ENCODE assay signal across 8 cellular contexts in the genomic region with DNA sequence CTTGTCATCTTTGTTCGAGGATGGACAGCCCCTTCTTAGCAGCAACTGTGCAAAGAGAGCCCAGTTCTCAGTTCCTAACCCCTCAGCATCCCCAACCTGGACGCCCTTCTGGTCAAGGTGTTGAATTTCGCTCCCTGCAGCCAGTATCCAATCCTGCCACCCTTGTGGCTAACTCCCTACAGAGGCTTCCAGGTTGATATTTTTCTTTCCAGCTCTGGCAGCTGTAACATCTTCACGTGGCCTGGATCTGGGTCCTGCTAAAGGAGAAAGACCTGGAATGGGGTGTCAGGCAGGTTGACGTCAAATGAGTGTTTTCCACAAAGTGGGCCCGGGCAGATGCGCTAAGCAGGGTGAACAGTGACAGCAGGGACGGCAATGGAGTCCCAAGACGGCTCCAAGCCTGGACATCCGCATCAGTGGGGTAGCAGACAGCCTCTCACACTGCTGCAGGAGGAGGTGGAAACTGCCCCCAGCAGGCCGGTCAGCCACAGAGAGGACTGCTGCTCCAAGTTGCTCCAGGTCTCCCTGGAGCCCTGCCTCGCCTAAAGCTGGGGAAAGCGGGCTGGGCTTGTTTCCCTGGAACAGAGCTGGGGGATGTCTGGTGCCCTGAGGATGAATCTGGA. TPM values are rescaled to one million over a fixed set of nuclear protein-coding genes. Genes with fewer than 3 reads are reported as not detected.
A peak's percentile ranks its signal among the peaks of the same experiment; 100 is the strongest.
DNase-seq lines count a peak whose midpoint lies in the region; ATAC-seq lines count a peak whose summit lies in the region.

No MANE protein-coding gene starts in this region.

- H3K9me3 Mint-ChIP-seq in activated CD8-positive, alpha-beta T cell treated with anti-CD3 and anti-CD28 coated beads, Interleukin-2, amount 10 ng/mL, durations not matched to agents 7 days and 5 days (ENCODE audit: insufficient read depth) = no peaks in the 10 kb centered on the region

- H3K4me1 Mint-ChIP-seq in activated CD8-positive, alpha-beta T cell treated with anti-CD3 and anti-CD28 coated beads, Interleukin-2, amount 10 ng/mL, durations not matched to agents 7 days and 5 days (ENCODE audit: low read depth) = peaks cover 40% of the 10 kb centered on the region

- peak overlapping the region; percentile 83 for H3K27ac Mint-ChIP-seq in activated CD8-positive, alpha-beta T cell treated with anti-CD3 and anti-CD28 coated beads, Interleukin-2, amount 10 ng/mL, durations not matched to agents 7 days and 5 days

- H3K27me3 ChIP-seq in iPS-18a (ENCODE audit: control insufficient read depth, insufficient read depth, low read length) (no peaks in the 10 kb centered on the region), stomach smooth muscle (ENCODE audit: control insufficient read depth in 1 of 2, insufficient read depth in 2 of 2, low read length in 2 of 2) (peaks cover 3 to 5% of the 10 kb centered on the region in 2 donors)

- H3K27me3 Mint-ChIP-seq in activated CD8-positive, alpha-beta T cell treated with anti-CD3 and anti-CD28 coated beads, Interleukin-2, amount 10 ng/mL, durations not matched to agents 7 days and 5 days (ENCODE audit: low read depth) = peaks cover 4% of the 10 kb centered on the region

- DNase-seq in NCI-H510A treated with DMSO at 0.1 percent for 48 hours (lab: John Stamatoyannopoulos, UW) (peak; percentile 11), NCI-H510A (lab: John Stamatoyannopoulos, UW) (no peak), DMS53 treated with DMSO at 0.1 percent for 48 hours (lab: John Stamatoyannopoulos, UW; ENCODE audit: unreplicated experiment) (no peak), left lobe of liver (ENCODE audit: low spot score) (no peak), HCEC 1CT (no peak)
- no peak for DNase-seq in activated CD8-positive, alpha-beta T cell treated with anti-CD3 and anti-CD28 coated beads, Interleukin-2, amount 10 ng/mL, durations not matched to agents 7 days and 5 days

- peak overlapping the region; percentile 77 for H3K4me3 Mint-ChIP-seq in activated CD8-positive, alpha-beta T cell treated with anti-CD3 and anti-CD28 coated beads, Interleukin-2, amount 10 ng/mL, durations not matched to agents 7 days and 5 days

- H3K9ac ChIP-seq in iPS-18a (ENCODE audit: low read length) (peak overlapping the region; percentile 68), stomach smooth muscle (ENCODE audit: low read length in 2 of 2) (peak overlapping the region; percentile 68 to 83)

- no peak for ATAC-seq in activated CD8-positive, alpha-beta T cell treated with anti-CD3 and anti-CD28 coated beads, Interleukin-2, amount 10 ng/mL, durations not matched to agents 7 days and 5 days
- no peak for ATAC-seq in left lobe of liver

- H3K27ac ChIP-seq in iPS-18a (ENCODE audit: low read length) (no peak overlapping the region), stomach smooth muscle (ENCODE audit: low read length) (no peak overlapping the region)

- H3K4me1 ChIP-seq in iPS-18a (ENCODE audit: control insufficient read depth, low read depth, low read length) (peaks cover 4% of the 10 kb centered on the region), stomach smooth muscle (ENCODE audit: control insufficient read depth, insufficient read depth, low read length) (peaks cover 32% of the 10 kb centered on the region)

- CTCF ChIA-PET in activated CD8-positive, alpha-beta T cell treated with anti-CD3 and anti-CD28 coated beads, Interleukin-2, amount 10 ng/mL, durations not matched to agents 7 days and 5 days (lab: Charles Lee) = no interaction called here

- H3K36me3 Mint-ChIP-seq in activated CD8-positive, alpha-beta T cell treated with anti-CD3 and anti-CD28 coated beads, Interleukin-2, amount 10 ng/mL, durations not matched to agents 7 days and 5 days (ENCODE audit: low read depth) = peaks cover 33% of the 10 kb centered on the region

- no peaks in the 10 kb centered on the region for H3K9me3 ChIP-seq in iPS-18a (ENCODE audit: control insufficient read depth, low read depth, low read length)
- H3K9me3 ChIP-seq in stomach smooth muscle (ENCODE audit: control insufficient read depth in 2 of 2, low read length in 2 of 2) = no peaks in the 10 kb centered on the region

- POLR2A ChIA-PET in activated CD8-positive, alpha-beta T cell treated with anti-CD3 and anti-CD28 coated beads, Interleukin-2, amount 10 ng/mL, durations not matched to agents 7 days and 5 days (lab: Charles Lee) = interaction anchor here (0.5 kb wide), 1 partner anchor 11 kb away, joined by 3 read pairs; no protein-coding TSS in a partner anchor

- H3K4me3 ChIP-seq in iPS-18a (ENCODE audit: low read length) (peak overlapping the region; percentile 83), stomach smooth muscle (ENCODE audit: low read length in 2 of 2) (peak overlapping the region; percentile 58 to 87)

- H3K36me3 ChIP-seq in iPS-18a (ENCODE audit: control insufficient read depth, low read depth, low read length) (peaks cover 27% of the 10 kb centered on the region), stomach smooth muscle (ENCODE audit: control insufficient read depth in 2 of 2, insufficient read depth in 2 of 2, low read length in 2 of 2) (peaks cover 16 to 22% of the 10 kb centered on the region in 2 donors)

RNA-seq across cellular contexts. Expression of gene YTHDF1, which starts 1.0 kb away (rescaled TPM):
- total RNA-seq in activated CD8-positive, alpha-beta T cell treated with anti-CD3 and anti-CD28 coated beads, Interleukin-2, amount 10 ng/mL, durations not matched to agents 7 days and 5 days = 10 to 100 TPM; 36.2 to 38.7 TPM
- total RNA-seq in left lobe of liver = 18.2 TPM

RNA-seq across cellular contexts. Expression of gene BIRC7, which starts 18.7 kb away (rescaled TPM):
- under 1 TPM; 0.37 to 0.74 TPM for total RNA-seq in activated CD8-positive, alpha-beta T cell treated with anti-CD3 and anti-CD28 coated beads, Interleukin-2, amount 10 ng/mL, durations not matched to agents 7 days and 5 days
- total RNA-seq in left lobe of liver = not detected

RNA-seq across cellular contexts. Expression of gene NKAIN4, which starts 37.3 kb away (rescaled TPM):
- total RNA-seq in activated CD8-positive, alpha-beta T cell treated with anti-CD3 and anti-CD28 coated beads, Interleukin-2, amount 10 ng/mL, durations not matched to agents 7 days and 5 days = not detected
- total RNA-seq in left lobe of liver = not detected

RNA-seq across cellular contexts. Expression of gene ARFGAP1, which starts 55.7 kb away (rescaled TPM):
- 10 to 100 TPM; 68.7 to 75.6 TPM for total RNA-seq in activated CD8-positive, alpha-beta T cell treated with anti-CD3 and anti-CD28 coated beads, Interleukin-2, amount 10 ng/mL, durations not matched to agents 7 days and 5 days
- total RNA-seq in left lobe of liver = 42.6 TPM
